In the genomic region with DNA sequence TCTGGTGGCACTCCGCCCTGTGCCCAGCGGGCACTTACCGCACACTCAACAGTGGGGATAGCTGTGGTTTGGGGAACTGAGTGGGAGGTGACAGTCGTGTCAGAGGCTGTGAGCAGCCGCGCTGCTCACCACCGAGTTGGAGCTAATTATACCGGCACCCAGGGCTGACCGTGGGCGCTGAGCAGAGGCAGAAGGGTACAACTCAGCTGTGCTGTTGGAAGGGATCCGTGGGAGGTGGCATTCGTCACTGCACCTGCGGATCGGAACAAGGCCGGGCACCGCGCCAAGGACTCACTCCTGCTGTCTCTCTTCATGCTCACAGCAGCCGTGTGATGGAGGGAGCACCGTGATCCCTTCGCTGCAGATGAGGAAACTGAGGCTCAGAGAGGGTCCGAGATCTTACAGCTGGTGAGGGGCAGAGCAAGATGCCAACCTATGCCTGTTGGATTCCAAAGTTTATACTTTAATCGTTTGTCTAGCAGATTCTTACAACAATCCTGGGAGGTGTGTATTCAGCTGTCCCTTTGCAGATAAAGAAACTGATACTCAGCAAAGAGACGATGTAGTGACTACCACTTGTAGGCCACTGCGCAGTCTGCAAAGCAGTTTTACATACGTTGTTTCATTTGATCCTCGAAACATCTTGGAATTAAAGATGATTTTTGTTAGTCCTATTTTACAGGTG, we compare ENCODE assay signal across 8 cellular contexts. TPM values are rescaled to one million over a fixed set of nuclear protein-coding genes. Genes with fewer than 3 reads are reported as not detected.
DNase-seq lines count a peak whose midpoint lies in the region; ATAC-seq and TF ChIP-seq lines count a peak whose summit lies in the region.

No MANE protein-coding gene starts in this region.

- DNase-seq in NCI-H1694 treated with DMSO at 0.1 percent for 48 hours (lab: John Stamatoyannopoulos, UW) (peak; percentile 15), coronary artery (ENCODE audit: low spot score) (peak; percentile 76), NK-92 (lab: John Stamatoyannopoulos, UW; ENCODE audit: unreplicated experiment) (no peak)
- DNase-seq in activated CD4-positive, alpha-beta T cell treated with anti-CD3 and anti-CD28 coated beads for 36 hours: peak; percentile 96
- peak; percentile 81 to 92 for DNase-seq in stimulated activated CD8-positive, alpha-beta memory T cell treated with anti-CD3 and anti-CD28 coated beads, Interleukin-15, amount 100 ng/mL, for 4 hours (ENCODE audit: low read depth in 2 of 2)

- H3K27ac Mint-ChIP-seq in activated CD4-positive, alpha-beta T cell treated with anti-CD3 and anti-CD28 coated beads for 36 hours: peak overlapping the region; percentile 85

- intact Hi-C loops in activated CD4-positive, alpha-beta T cell treated with anti-CD3 and anti-CD28 coated beads for 36 hours (cut with DNase I, micrococcal nuclease): loop anchor here (1.0 to 2.0 kb wide), 11 partner anchors 43 to 950 kb away; partner anchors contain the start of genes TP53RK (in 2 of the 2), ZNF335 (in 2 of the 2) and ZMYND8 (in 1 of the 2)

- H3K4me1 ChIP-seq in mesodermal cell (ENCODE audit: control insufficient read depth, insufficient read depth, low read length, poor library complexity, severe bottlenecking): peaks cover 12% of the 10 kb centered on the region

- CTCF ChIA-PET in activated CD4-positive, alpha-beta T cell treated with anti-CD3 and anti-CD28 coated beads for 36 hours (lab: Charles Lee): interaction anchor here (0.6 to 1.5 kb wide), 7 partner anchors 15 to 380 kb away, joined by 3 to 11 read pairs (median 4); no protein-coding TSS in a partner anchor

- peak overlapping the region; percentile 88 for H3K4me3 Mint-ChIP-seq in activated CD4-positive, alpha-beta T cell treated with anti-CD3 and anti-CD28 coated beads for 36 hours

- POLR2A ChIA-PET in activated CD4-positive, alpha-beta T cell treated with anti-CD3 and anti-CD28 coated beads for 36 hours (lab: Charles Lee): interaction anchor here (0.6 to 1.7 kb wide), 5 partner anchors 24 to 106 kb away, joined by 3 to 8 read pairs (median 4); partner anchors contain the start of gene ZNF334

- 22 to 32% methylated on average over 17 to 24 of the region's 26 CpGs for WGBS in mesodermal cell (ENCODE audit: insufficient coverage in 2 of 2), 2 experiments

- peaks cover 57% of the 10 kb centered on the region for H3K4me1 Mint-ChIP-seq in activated CD4-positive, alpha-beta T cell treated with anti-CD3 and anti-CD28 coated beads for 36 hours

- no peaks in the 10 kb centered on the region for H3K9me3 ChIP-seq in mesodermal cell (ENCODE audit: control insufficient read depth, low read length)

- peak; percentile 43 for ATAC-seq in GM18502 (IDR thresholded peaks at IDR 0.05; ENCODE audit: poor library complexity, unreplicated experiment)
- peak; percentile 37 for ATAC-seq in HG02870 (IDR thresholded peaks at IDR 0.05; ENCODE audit: unreplicated experiment)
- ATAC-seq in activated CD4-positive, alpha-beta T cell treated with anti-CD3 and anti-CD28 coated beads for 36 hours: peak; percentile 67

- peak overlapping the region; percentile 89 for H3K4me3 ChIP-seq in coronary artery
- peak overlapping the region; percentile 80 for H3K4me3 ChIP-seq in mesodermal cell (ENCODE audit: extremely low read depth, insufficient read depth, low read length, poor library complexity, severe bottlenecking)

- peaks cover 22% of the 10 kb centered on the region for H3K36me3 ChIP-seq in mesodermal cell (ENCODE audit: control insufficient read depth, insufficient read depth, low read length)

- no peaks in the 10 kb centered on the region for H3K9me3 Mint-ChIP-seq in activated CD4-positive, alpha-beta T cell treated with anti-CD3 and anti-CD28 coated beads for 36 hours (ENCODE audit: low read depth)

- H3K27ac ChIP-seq in coronary artery (peak overlapping the region; percentile 86 to 93), mesodermal cell (ENCODE audit: low read depth, low read length, severe bottlenecking) (no peak overlapping the region)

- no peaks in the 10 kb centered on the region for H3K27me3 Mint-ChIP-seq in activated CD4-positive, alpha-beta T cell treated with anti-CD3 and anti-CD28 coated beads for 36 hours

- peaks cover 2% of the 10 kb centered on the region for H3K36me3 Mint-ChIP-seq in activated CD4-positive, alpha-beta T cell treated with anti-CD3 and anti-CD28 coated beads for 36 hours (ENCODE audit: low read depth)

- no peak for TF ChIP-seq CTCF in coronary artery (IDR thresholded peaks at IDR 0.05)

RNA-seq across cellular contexts. Expression of gene ELMO2, which starts 0.7 kb away (rescaled TPM):
- total RNA-seq in activated CD4-positive, alpha-beta T cell treated with anti-CD3 and anti-CD28 coated beads for 36 hours: 10 to 100 TPM; 47.4 to 54.6 TPM
- polyA plus RNA-seq in mesodermal cell (2013, experiment 1 of 2): 39.6 TPM
- 31.6 TPM for polyA plus RNA-seq in mesodermal cell (2013, experiment 2 of 2)
